In genomic region chr6:13194852-13195251, GRCh38 we compare ENCODE assay signal across 9 cellular contexts.
DNase-seq lines count a peak whose midpoint lies in the region; ATAC-seq, FAIRE-seq and TF ChIP-seq lines count a peak whose summit lies in the region.
"Had no signal": no experiment of that assay in that cellular context is flagged by ENCODE, and none has a peak within 500 bp of the region (broad histone marks: within the 10 kb centered on the region; RNA-seq: fewer than 3 reads in every experiment).

No MANE protein-coding gene starts in this region.

- TF ChIP-seq EP300 in GM12878 (IDR thresholded peaks at IDR 0.05; ENCODE audit: borderline replicate concordance in 1 of 2, control insufficient read depth in 1 of 2, low read depth in 2 of 2, low read length in 2 of 2): no peak

- BruUV-seq in GM12878 (replicated peaks; lab: Mats Ljungman, UMichigan): no TSS peak

- POLR2A ChIA-PET in GM12878 (lab: Charles Lee): interaction anchor here (0.5 to 1.6 kb wide), 3 partner anchors 134 to 142 kb away, joined by 3 to 8 read pairs (median 4); partner anchors contain the start of gene TBC1D7

- WGBS in GM12878 (ENCODE audit: insufficient coverage, insufficient replicate concordance, low lambda C conversion rate, missing lambda C conversion rate): 23% methylated on average over 6 of the region's 6 CpGs

- H2AFZ ChIP-seq in GM12878 (ENCODE audit: control insufficient read depth, low read depth, low read length): peak overlapping the region; percentile 24; the same call in 1 of the 2 replicates

- TF ChIP-seq POLR2A in GM12878 (IDR thresholded peaks at IDR 0.05; ENCODE audit: low read depth, low read length): no peak

- no peaks in the 10 kb centered on the region for H3K79me2 ChIP-seq in GM12878 (ENCODE audit: control insufficient read depth, insufficient read depth, low read length)

- CTCF ChIA-PET in GM12878 (lab: Yijun Ruan, JAX): interaction anchor here (0.6 to 7.3 kb wide), 34 partner anchors 8 to 588 kb away, joined by 3 to 169 read pairs (median 4); partner anchors contain the start of genes NOL7 and TBC1D7

- in situ Hi-C loops in GM12878 (cut with MboI): loop anchor here (5.0 kb wide), 1 partner anchor 137 kb away; no protein-coding TSS in a partner anchor

- H3K4me1 ChIP-seq in GM12878 (ENCODE audit: control insufficient read depth, insufficient read depth, low read length): no peaks in the 10 kb centered on the region
- H3K4me1 ChIP-seq: uterus had no signal

- H3K4me2 ChIP-seq in GM12878 (ENCODE audit: control insufficient read depth, insufficient read depth): no peak overlapping the region

- peak; percentile 79 for FAIRE-seq in GM12878 (lab: Jason Lieb, UNC)

- TF ChIP-seq RAD21 in GM12878 (IDR thresholded peaks at IDR 0.05; ENCODE audit: insufficient read depth, low read depth, low read length): peak; percentile 92

- ATAC-seq in GM12878 (peak; percentile 89), HG03108 (IDR thresholded peaks at IDR 0.05; ENCODE audit: unreplicated experiment) (no peak)

- H3K9me3 ChIP-seq in GM12878 (replicated peaks; ENCODE audit: control insufficient read depth, insufficient read depth, low read length): no peaks in the 10 kb centered on the region
- H3K9me3 ChIP-seq: uterus had no signal

- peak; percentile 52 for DNase-seq in A172 (ENCODE audit: low spot score)
- DNase-seq in GM04503 (ENCODE audit: low read depth): peak; percentile 28
- no peak for DNase-seq in GM12878 (ENCODE audit: low read depth, low spot score)
- peak; percentile 74 for DNase-seq in iris pigment epithelial cell (ENCODE audit: low read depth)
- peak in 34 of 49 donors; percentile 2 to 70 (median 26) for DNase-seq in substantia nigra (lab: John Stamatoyannopoulos, UW)
- no peak for DNase-seq in NCI-H748 treated with DMSO at 0.1 percent for 48 hours (lab: John Stamatoyannopoulos, UW)

- H3K27ac ChIP-seq in GM12878 (ENCODE audit: control insufficient read depth, insufficient read depth): no peak overlapping the region
- no peak overlapping the region for H3K27ac ChIP-seq in substantia nigra (ENCODE audit: low read depth, low read length, poor library complexity, severe bottlenecking)
- H3K27ac ChIP-seq: uterus had no signal

- SMC1A ChIA-PET in GM12878 (lab: Charles Lee; ENCODE audit: uncharacterized antibody, unreplicated experiment): interaction anchor here (0.6 to 4.4 kb wide), 25 partner anchors 10 to 380 kb away, joined by 3 to 52 read pairs (median 4); partner anchors contain the start of genes SIRT5 and TBC1D7

- H3K36me3 ChIP-seq in GM12878 (ENCODE audit: control insufficient read depth in 2 of 2, insufficient read depth in 2 of 2, low read length in 1 of 2): no peaks in the 10 kb centered on the region
- H3K36me3 ChIP-seq: uterus had no signal

- no peaks in the 10 kb centered on the region for H4K20me1 ChIP-seq in GM12878 (ENCODE audit: control insufficient read depth, insufficient read depth)

- RAD21 ChIA-PET in GM12878 (lab: Charles Lee; ENCODE audit: unreplicated experiment): interaction anchor here (0.7 to 6.3 kb wide), 22 partner anchors 18 to 380 kb away, joined by 3 to 124 read pairs (median 4); partner anchors contain the start of gene TBC1D7

- intact Hi-C loops in GM12878 (cut with micrococcal nuclease; ENCODE audit: unreplicated experiment): loop anchor here (1.0 to 10.0 kb wide), 3 partner anchors 83 to 420 kb away; partner anchors contain the start of gene NOL7

- H3K9ac ChIP-seq in GM12878 (ENCODE audit: control insufficient read depth, insufficient read depth, low read length): no peak overlapping the region

- H3K27me3 ChIP-seq in GM12878 (replicated peaks in 1 of 2; ENCODE audit: control insufficient read depth in 2 of 2, insufficient read depth in 2 of 2, low read length in 1 of 2): peaks cover 1 to 10% of the 10 kb centered on the region in 2 experiments; a peak in 3 of 4 replicates
- H3K27me3 ChIP-seq: uterus had no signal

- no peak overlapping the region for H3K4me3 ChIP-seq in GM12878
- H3K4me3 ChIP-seq: uterus had no signal

- TF ChIP-seq CTCF in LNCAP (IDR thresholded peaks at IDR 0.05) (peak; percentile 46; the same call in 1 of the 2 replicates), GM12878 (IDR thresholded peaks at IDR 0.05 in 2 of 3, conservative IDR thresholded peaks at IDR 0.05 in 1 of 3; ENCODE audit: control insufficient read depth in 2 of 3, extremely low read depth in 1 of 3, insufficient read depth in 1 of 3, low read depth in 3 of 3, low read length in 3 of 3) (peak; percentile 68 to 76 (median 75))

TF ChIP-seq in GM12878, 131 proteins besides CTCF, POLR2A, EP300 and RAD21 (continues in another document):
- TF ChIP-seq JUNB (IDR thresholded peaks at IDR 0.05) (no peak), TAF1 (IDR thresholded peaks at IDR 0.05; ENCODE audit: borderline replicate concordance, low read depth, low read length) (no peak), IRF3 (IDR thresholded peaks at IDR 0.05) (no peak), ZBTB33 (IDR thresholded peaks at IDR 0.05) (no peak), EED (IDR thresholded peaks at IDR 0.05; ENCODE audit: low read depth) (no peak), ZNF274 (IDR thresholded peaks at IDR 0.05; ENCODE audit: insufficient read depth, insufficient read length) (no peak), GABPA (IDR thresholded peaks at IDR 0.05; ENCODE audit: low read depth) (no peak), KDM1A (IDR thresholded peaks at IDR 0.05; ENCODE audit: borderline replicate concordance) (no peak), SREBF2 (IDR thresholded peaks at IDR 0.05; ENCODE audit: low read length) (no peak), TBL1XR1 (IDR thresholded peaks at IDR 0.05; ENCODE audit: low read depth, low read length) (no peak), NR2F1 (conservative IDR thresholded peaks at IDR 0.05) (no peak), STAT1 (conservative IDR thresholded peaks at IDR 0.05) (0 out of 2 replicates have a peak, but pooled peaks have one; percentile 29), SMAD1 (IDR thresholded peaks at IDR 0.05; ENCODE audit: low read depth, partially characterized antibody) (no peak), RFX5 (IDR thresholded peaks at IDR 0.05; ENCODE audit: low read depth, low read length) (no peak), FOXM1 (IDR thresholded peaks at IDR 0.05; ENCODE audit: low read depth, low read length) (no peak), SMARCA5 (IDR thresholded peaks at IDR 0.05) (no peak), KAT2A (conservative IDR thresholded peaks at IDR 0.05; ENCODE audit: control insufficient read depth, low read depth, low read length) (no peak), MEF2B (IDR thresholded peaks at IDR 0.05; ENCODE audit: partially characterized antibody, poor library complexity, severe bottlenecking) (no peak), IKZF2 (IDR thresholded peaks at IDR 0.05) (no peak), ZZZ3 (IDR thresholded peaks at IDR 0.05; ENCODE audit: control insufficient read depth, insufficient read length, low read depth) (no peak), E2F8 (IDR thresholded peaks at IDR 0.05; ENCODE audit: low read depth, partially characterized antibody) (no peak), DPF2 (IDR thresholded peaks at IDR 0.05) (no peak), CREM (IDR thresholded peaks at IDR 0.05; ENCODE audit: low read depth) (no peak), GATAD2B (conservative IDR thresholded peaks at IDR 0.05; ENCODE audit: low read depth) (no peak), ZNF384 (IDR thresholded peaks at IDR 0.05; ENCODE audit: borderline replicate concordance, low read depth, low read length) (peak; percentile 22; the same call in 1 of the 2 replicates)

Comparison
In these comparisons a context has a peak if more than half of its experiments do, and no peak if none do; other contexts are left out.
1. DNase-seq: peak in A172 (single experiment), GM04503 (single experiment), iris pigment epithelial cell (single experiment) and substantia nigra (34 of 49); none in GM12878 (single experiment) and NCI-H748 treated with DMSO at 0.1 percent for 48 hours (single experiment).